10 cellular contexts compared by ENCODE assay signal in genomic region chr19:14088634-14089411, GRCh38. TPM values are rescaled to one million over a fixed set of nuclear protein-coding genes. Genes with fewer than 3 reads are reported as not detected.
DNase-seq lines count a peak whose midpoint lies in the region; ATAC-seq and TF ChIP-seq lines count a peak whose summit lies in the region.
"Had no signal": no experiment of that assay in that cellular context is flagged by ENCODE, and none has a peak within 500 bp of the region (broad histone marks: within the 10 kb centered on the region; RNA-seq: fewer than 3 reads in every experiment).

No MANE protein-coding gene starts in this region.

- intact Hi-C loops in Calu3 (cut with micrococcal nuclease; ENCODE audit: unreplicated experiment) = no loop called here

- H3K4me1 ChIP-seq in duodenal mucosa (ENCODE audit: control insufficient read depth in 1 of 2, insufficient read depth in 2 of 2, low read length in 2 of 2) = peaks cover 4 to 10% of the 10 kb centered on the region in 2 donors
- H3K4me1 ChIP-seq in neutrophil (ENCODE audit: control insufficient read depth in 1 of 2, insufficient read depth in 1 of 2, low read depth in 1 of 2, low read length in 1 of 2) = peaks cover 20 to 21% of the 10 kb centered on the region in 2 experiments

- H3K27me3 ChIP-seq in duodenal mucosa (ENCODE audit: control insufficient read depth in 1 of 2, insufficient read depth in 2 of 2, low read length in 2 of 2) = no peaks in the 10 kb centered on the region
- H3K27me3 ChIP-seq in neutrophil = peaks cover 6% of the 10 kb centered on the region

- H3K9me3 ChIP-seq in duodenal mucosa (ENCODE audit: control insufficient read depth in 1 of 2, low read length in 2 of 2) (peaks cover 6 to 7% of the 10 kb centered on the region in 2 donors), neutrophil (no peaks in the 10 kb centered on the region)

- DNase-seq in Calu3 (no peak), NB4 (ENCODE audit: low read depth) (no peak), DMS114 treated with DMSO at 0.1 percent for 48 hours (lab: John Stamatoyannopoulos, UW; ENCODE audit: unreplicated experiment) (no peak), Kasumi-1 (lab: John Stamatoyannopoulos, UW) (no peak), SK-N-DZ (ENCODE audit: low spot score) (no peak)

- H3K4me3 ChIP-seq in NB4 (ENCODE audit: low read depth, low read length) (peak overlapping the region; percentile 53), duodenal mucosa (ENCODE audit: low read depth in 1 of 2, low read length in 2 of 2) (peak overlapping the region; percentile 55 to 59), neutrophil (ENCODE audit: low read depth in 1 of 2, low read length in 1 of 2) (peak overlapping the region; percentile 41 to 64)

- no peak for ATAC-seq in GM18505 (IDR thresholded peaks at IDR 0.05; ENCODE audit: unreplicated experiment)

- CTCF ChIA-PET in Calu3 (lab: Charles Lee) = no interaction called here

- H3K4me1 Mint-ChIP-seq in Calu3 (ENCODE audit: low read depth, unreplicated experiment) = peaks cover 8% of the 10 kb centered on the region

- TF ChIP-seq POLR2A in NB4 (IDR thresholded peaks at IDR 0.05; ENCODE audit: extremely low read depth, insufficient read length) = no peak
- TF ChIP-seq POLR2A in GM18505 (IDR thresholded peaks at IDR 0.05; ENCODE audit: borderline replicate concordance, extremely low read depth, insufficient read depth, insufficient read length) = no peak

- TF ChIP-seq CTCF in Calu3 (IDR thresholded peaks at IDR 0.05; ENCODE audit: unreplicated experiment) (no peak), NB4 (IDR thresholded peaks at IDR 0.05; ENCODE audit: low read depth, low read length) (no peak), neutrophil (IDR thresholded peaks at IDR 0.05) (no peak)

- H3K9ac ChIP-seq in duodenal mucosa (ENCODE audit: low read depth in 1 of 2, low read length in 2 of 2) = no peak overlapping the region

- H3K9me3 Mint-ChIP-seq in Calu3 (ENCODE audit: low read depth, unreplicated experiment) = no peaks in the 10 kb centered on the region

- no peaks in the 10 kb centered on the region for H3K27me3 Mint-ChIP-seq in Calu3 (ENCODE audit: unreplicated experiment)

- no peak overlapping the region for H3K27ac ChIP-seq in duodenal mucosa (ENCODE audit: low read depth, low read length)
- no peak overlapping the region for H3K27ac ChIP-seq in neutrophil

- H3K36me3 ChIP-seq in duodenal mucosa (ENCODE audit: control insufficient read depth in 1 of 2, insufficient read depth in 2 of 2, low read length in 2 of 2) (peaks cover 7 to 10% of the 10 kb centered on the region in 2 donors), neutrophil (peaks cover 15% of the 10 kb centered on the region)

- H3K4me3 Mint-ChIP-seq in Calu3 (ENCODE audit: low read depth, unreplicated experiment) = peak overlapping the region; percentile 61

- peak overlapping the region; percentile 45 for H3K27ac Mint-ChIP-seq in Calu3 (ENCODE audit: unreplicated experiment)

- no TSS peak for BruUV-seq in Calu3 (replicated peaks; lab: Mats Ljungman, UMichigan)

- peaks cover 39% of the 10 kb centered on the region for H3K36me3 Mint-ChIP-seq in Calu3 (ENCODE audit: insufficient read depth, unreplicated experiment)

RNA-seq across cellular contexts. Expression of gene SAMD1, which starts 1.7 kb away (rescaled TPM):
- total RNA-seq in Calu3 (2022) = 41.1 and 44.2 TPM in 2 replicates
- 65.0 and 85.3 TPM in 2 replicates for polyA plus RNA-seq in SK-N-DZ (2014; cell fraction: cytosol; rRNA removed)
- 72.7 and 75.8 TPM in 2 replicates for polyA plus RNA-seq in SK-N-DZ (2014; cell fraction: nucleus; rRNA removed)

RNA-seq across cellular contexts. Expression of gene C19orf67, which starts 3.2 kb away (rescaled TPM):
- not detected in 2 replicates for total RNA-seq in Calu3 (2022)
- not detected in 2 replicates for polyA plus RNA-seq in SK-N-DZ (2014; cell fraction: cytosol; rRNA removed)
- polyA plus RNA-seq in SK-N-DZ (2014; cell fraction: nucleus; rRNA removed) = 2.9 TPM in 1 of 2 replicates, not detected in the other
- total RNA-seq: subcutaneous adipose tissue had no signal
- polyA plus RNA-seq: liver had no signal

RNA-seq across cellular contexts. Expression of gene MISP3, which starts 16.2 kb away (rescaled TPM):
- 4.2 and 5.2 TPM in 2 replicates for total RNA-seq in Calu3 (2022)
- 1.3 and 2.7 TPM in 2 replicates for polyA plus RNA-seq in SK-N-DZ (2014; cell fraction: cytosol; rRNA removed)
- polyA plus RNA-seq in SK-N-DZ (2014; cell fraction: nucleus; rRNA removed) = 2.3 and 3.9 TPM in 2 replicates

RNA-seq across cellular contexts. Expression of gene PALM3, which starts 26.9 kb away (rescaled TPM):
- 21.4 and 27.0 TPM in 2 replicates for total RNA-seq in Calu3 (2022)
- polyA plus RNA-seq in SK-N-DZ (2014; cell fraction: cytosol; rRNA removed) = 1.8 TPM in 1 of 2 replicates, not detected in the other
- 0.82 and 0.93 TPM in 2 replicates for polyA plus RNA-seq in SK-N-DZ (2014; cell fraction: nucleus; rRNA removed)
- total RNA-seq: subcutaneous adipose tissue had no signal

RNA-seq across cellular contexts. Expression of gene PRKACA, which starts 28.7 kb away (rescaled TPM):
- 57.3 and 59.8 TPM in 2 replicates for total RNA-seq in Calu3 (2022)
- polyA plus RNA-seq in SK-N-DZ (2014; cell fraction: cytosol; rRNA removed) = 42.1 and 57.4 TPM in 2 replicates
- 15.8 and 25.2 TPM in 2 replicates for polyA plus RNA-seq in SK-N-DZ (2014; cell fraction: nucleus; rRNA removed)
